Comparison of ENCODE assay signal across 8 cellular contexts in the genomic region with DNA sequence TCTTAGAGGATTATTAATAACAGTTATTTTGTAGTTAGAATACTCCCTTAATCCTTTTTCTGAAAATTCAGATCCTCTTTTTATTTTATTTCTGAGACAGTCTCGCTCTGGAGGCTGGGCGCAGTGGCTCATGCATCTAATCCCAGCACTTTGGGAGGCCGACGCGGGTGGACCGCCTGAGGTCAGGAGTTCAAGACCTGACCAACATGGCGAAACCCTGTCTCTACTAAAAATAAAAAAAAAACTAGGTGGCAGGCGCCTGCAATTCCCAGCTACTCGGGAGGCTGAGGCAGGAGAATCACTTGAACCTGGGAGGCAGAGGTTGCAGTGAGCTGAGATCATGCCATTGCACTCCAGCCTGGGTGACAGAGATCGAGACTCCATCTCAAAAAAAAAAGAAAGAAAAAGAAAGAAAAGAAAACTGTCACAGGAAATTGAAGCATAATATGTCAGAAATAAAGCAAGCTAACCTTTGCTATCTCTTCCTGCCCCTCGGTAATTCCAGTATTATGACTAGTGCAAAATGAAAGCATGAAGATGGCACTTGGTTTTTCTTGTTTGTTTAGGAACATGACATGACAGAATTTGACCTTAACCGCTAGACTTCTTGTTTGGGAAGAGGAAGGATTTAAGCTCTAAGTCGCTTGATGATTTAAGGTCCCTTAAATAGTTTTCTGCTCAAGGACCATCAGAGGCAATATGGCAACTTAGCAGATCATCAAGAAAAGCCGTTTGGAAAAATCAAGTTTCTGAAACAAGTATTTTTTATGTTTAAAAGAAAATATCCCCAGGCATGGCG. TPM values are rescaled to one million over a fixed set of nuclear protein-coding genes. Genes with fewer than 3 reads are reported as not detected.
DNase-seq lines count a peak whose midpoint lies in the region; TF ChIP-seq lines count a peak whose summit lies in the region.

No MANE protein-coding gene starts in this region.

- H3K4me3 ChIP-seq in OCI-LY7 (ENCODE audit: low read depth, low read length, poor library complexity, severe bottlenecking): peak overlapping the region; percentile 87
- peak overlapping the region in 1 of 2 donors; percentile 81 for H3K4me3 ChIP-seq in duodenal mucosa (ENCODE audit: low read depth in 1 of 2, low read length in 2 of 2)
- no peak overlapping the region for H3K4me3 ChIP-seq in MG63

- no peaks in the 10 kb centered on the region for H3K9me2 ChIP-seq in OCI-LY7 (ENCODE audit: insufficient read depth, low read length)

- intact Hi-C loops in OCI-LY7 (cut with micrococcal nuclease; ENCODE audit: unreplicated experiment): loop anchor here (5.0 kb wide), 2 partner anchors 82 to 208 kb away; partner anchors contain the start of genes CPNE1, RBM12 and SCAND1

- H3K27ac ChIP-seq in OCI-LY7 (ENCODE audit: low read depth, low read length, poor library complexity, severe bottlenecking) (peak overlapping the region; percentile 96), duodenal mucosa (ENCODE audit: low read depth, low read length) (peak overlapping the region; percentile 94)

- CTCF ChIA-PET in OCI-LY7 (lab: Charles Lee; ENCODE audit: unreplicated experiment): interaction anchor here (1.6 kb wide), 1 partner anchor 25 kb away, joined by 7 read pairs; no protein-coding TSS in a partner anchor

- TF ChIP-seq CTCF in OCI-LY7 (conservative IDR thresholded peaks at IDR 0.05; ENCODE audit: low read length) (no peak), osteocyte (IDR thresholded peaks at IDR 0.05) (no peak), GM13976 (IDR thresholded peaks at IDR 0.05; ENCODE audit: borderline replicate concordance, control extremely low read depth, extremely low read depth, insufficient read depth, missing control alignments) (no peak)

- H2AFZ ChIP-seq in OCI-LY7 (ENCODE audit: low read length): peak overlapping the region; percentile 56; the same call in 1 of the 2 replicates

- no TSS peak for BruUV-seq in OCI-LY7 (replicated peaks; lab: Mats Ljungman, UMichigan)

- H3K27me3 Mint-ChIP-seq in osteocyte (ENCODE audit: unreplicated experiment): no peaks in the 10 kb centered on the region

- peak overlapping the region; percentile 98 for H3K27ac Mint-ChIP-seq in osteocyte (ENCODE audit: unreplicated experiment)

- H3K4me1 Mint-ChIP-seq in osteocyte (ENCODE audit: unreplicated experiment): peaks cover 37% of the 10 kb centered on the region

- H3K9ac ChIP-seq in duodenal mucosa (ENCODE audit: low read depth in 1 of 2, low read length in 2 of 2): peak overlapping the region; percentile 97 to 99

- H4K20me1 ChIP-seq in OCI-LY7 (ENCODE audit: insufficient read depth, low read length): peaks cover 20% of the 10 kb centered on the region

- no peaks in the 10 kb centered on the region for H3K9me3 Mint-ChIP-seq in osteocyte (ENCODE audit: unreplicated experiment)

- peak; percentile 57 for DNase-seq in GDM1 (lab: John Stamatoyannopoulos, UW)
- DNase-seq in OCI-LY7 (ENCODE audit: low spot score): peak; percentile 26
- no peak for DNase-seq in osteocyte (ENCODE audit: extremely low spot score, unreplicated experiment)
- no peak for DNase-seq in retina
- no peak for DNase-seq in GM13976 (ENCODE audit: low spot score)
- no peak for DNase-seq in MG63
- no peak for DNase-seq in ureter (ENCODE audit: low spot score)

- POLR2A ChIA-PET in OCI-LY7 (lab: Charles Lee): interaction anchor here (0.6 to 4.0 kb wide), 16 partner anchors 9 to 210 kb away, joined by 3 to 76 read pairs (median 5); partner anchors contain the start of genes PHF20, SCAND1 and SPAG4

- H3K27me3 ChIP-seq in duodenal mucosa (ENCODE audit: control insufficient read depth in 1 of 2, insufficient read depth in 2 of 2, low read length in 2 of 2): no peaks in the 10 kb centered on the region
- H3K27me3 ChIP-seq in MG63: no peaks in the 10 kb centered on the region

- H3K4me1 ChIP-seq in OCI-LY7 (ENCODE audit: insufficient read depth, low read length, poor library complexity, severe bottlenecking) (peaks cover 34% of the 10 kb centered on the region), duodenal mucosa (ENCODE audit: control insufficient read depth in 1 of 2, insufficient read depth in 2 of 2, low read length in 2 of 2) (peaks cover 19 to 22% of the 10 kb centered on the region in 2 donors)

- in situ Hi-C loops in GM13976 (cut with MboI; ENCODE audit: low sequenced_read_pairs, unreplicated experiment): no loop called here

- H3K36me3 Mint-ChIP-seq in osteocyte (ENCODE audit: unreplicated experiment): peaks cover 16% of the 10 kb centered on the region

- H3K4me2 ChIP-seq in OCI-LY7 (ENCODE audit: low read length): peak overlapping the region; percentile 96

- peaks cover 47% of the 10 kb centered on the region for H3K79me2 ChIP-seq in OCI-LY7 (ENCODE audit: insufficient read depth, low read depth, low read length)

- peak overlapping the region; percentile 100 for H3K4me3 Mint-ChIP-seq in osteocyte (ENCODE audit: unreplicated experiment)

- no peaks in the 10 kb centered on the region for H3K9me3 ChIP-seq in OCI-LY7 (ENCODE audit: low read length)
- no peaks in the 10 kb centered on the region for H3K9me3 ChIP-seq in duodenal mucosa (ENCODE audit: control insufficient read depth in 1 of 2, low read length in 2 of 2)
- no peaks in the 10 kb centered on the region for H3K9me3 ChIP-seq in MG63

- peaks cover 31% of the 10 kb centered on the region for H3K36me3 ChIP-seq in OCI-LY7 (ENCODE audit: insufficient read depth, low read length)
- H3K36me3 ChIP-seq in duodenal mucosa (ENCODE audit: control insufficient read depth in 1 of 2, insufficient read depth in 2 of 2, low read length in 2 of 2): peaks cover 5 to 15% of the 10 kb centered on the region in 2 donors
- peaks cover 30% of the 10 kb centered on the region for H3K36me3 ChIP-seq in MG63

RNA-seq across cellular contexts. Expression of gene RBM39, which starts 1.8 kb away (rescaled TPM):
- 346 and 448 TPM in 2 replicates for total RNA-seq in OCI-LY7 (2014; rRNA removed; shearing (Covaris generic))
- 429 and 431 TPM in 2 replicates for total RNA-seq in OCI-LY7 (2022)
- total RNA-seq in osteocyte: 324 and 329 TPM in 2 replicates
- total RNA-seq in MG63 (2014; rRNA removed; shearing (Covaris generic); ENCODE audit: low replicate concordance): 273 and 328 TPM in 2 replicates
- 405 TPM for total RNA-seq in ureter

RNA-seq across cellular contexts. Expression of gene PHF20, which starts 27.9 kb away (rescaled TPM):
- total RNA-seq in OCI-LY7 (2014; rRNA removed; shearing (Covaris generic)): 37.9 and 43.6 TPM in 2 replicates
- total RNA-seq in OCI-LY7 (2022): 47.8 and 51.4 TPM in 2 replicates
- 38.1 and 42.1 TPM in 2 replicates for total RNA-seq in osteocyte
- total RNA-seq in MG63 (2014; rRNA removed; shearing (Covaris generic); ENCODE audit: low replicate concordance): 50.5 and 57.7 TPM in 2 replicates
- 61.6 TPM for total RNA-seq in ureter

RNA-seq across cellular contexts. Expression of gene ROMO1, which starts 44.7 kb away (rescaled TPM):
- total RNA-seq in OCI-LY7 (2014; rRNA removed; shearing (Covaris generic)): 393 and 411 TPM in 2 replicates
- total RNA-seq in OCI-LY7 (2022) (109 and 164 TPM in 2 replicates), osteocyte (110 and 116 TPM in 2 replicates), ureter (97.1 TPM)
- 143 and 318 TPM in 2 replicates for total RNA-seq in MG63 (2014; rRNA removed; shearing (Covaris generic); ENCODE audit: low replicate concordance)

RNA-seq across cellular contexts. Expression of gene NFS1, which starts 44.7 kb away (rescaled TPM):
- total RNA-seq in OCI-LY7 (2014; rRNA removed; shearing (Covaris generic)): 32.8 and 56.2 TPM in 2 replicates
- total RNA-seq in OCI-LY7 (2022) (41.3 and 43.4 TPM in 2 replicates), osteocyte (26.0 and 29.4 TPM in 2 replicates), ureter (40.0 TPM)
- total RNA-seq in MG63 (2014; rRNA removed; shearing (Covaris generic); ENCODE audit: low replicate concordance): 94.3 and 130 TPM in 2 replicates

Comparison
In these comparisons a context has a peak if more than half of its experiments do, and no peak if none do; other contexts are left out.
1. DNase-seq: peak in GDM1 (single experiment) and OCI-LY7 (single experiment); none in osteocyte (single experiment), retina (single experiment), GM13976 (single experiment), MG63 (single experiment) and ureter (single experiment).